8 cellular contexts compared by ENCODE assay signal in the genomic region with DNA sequence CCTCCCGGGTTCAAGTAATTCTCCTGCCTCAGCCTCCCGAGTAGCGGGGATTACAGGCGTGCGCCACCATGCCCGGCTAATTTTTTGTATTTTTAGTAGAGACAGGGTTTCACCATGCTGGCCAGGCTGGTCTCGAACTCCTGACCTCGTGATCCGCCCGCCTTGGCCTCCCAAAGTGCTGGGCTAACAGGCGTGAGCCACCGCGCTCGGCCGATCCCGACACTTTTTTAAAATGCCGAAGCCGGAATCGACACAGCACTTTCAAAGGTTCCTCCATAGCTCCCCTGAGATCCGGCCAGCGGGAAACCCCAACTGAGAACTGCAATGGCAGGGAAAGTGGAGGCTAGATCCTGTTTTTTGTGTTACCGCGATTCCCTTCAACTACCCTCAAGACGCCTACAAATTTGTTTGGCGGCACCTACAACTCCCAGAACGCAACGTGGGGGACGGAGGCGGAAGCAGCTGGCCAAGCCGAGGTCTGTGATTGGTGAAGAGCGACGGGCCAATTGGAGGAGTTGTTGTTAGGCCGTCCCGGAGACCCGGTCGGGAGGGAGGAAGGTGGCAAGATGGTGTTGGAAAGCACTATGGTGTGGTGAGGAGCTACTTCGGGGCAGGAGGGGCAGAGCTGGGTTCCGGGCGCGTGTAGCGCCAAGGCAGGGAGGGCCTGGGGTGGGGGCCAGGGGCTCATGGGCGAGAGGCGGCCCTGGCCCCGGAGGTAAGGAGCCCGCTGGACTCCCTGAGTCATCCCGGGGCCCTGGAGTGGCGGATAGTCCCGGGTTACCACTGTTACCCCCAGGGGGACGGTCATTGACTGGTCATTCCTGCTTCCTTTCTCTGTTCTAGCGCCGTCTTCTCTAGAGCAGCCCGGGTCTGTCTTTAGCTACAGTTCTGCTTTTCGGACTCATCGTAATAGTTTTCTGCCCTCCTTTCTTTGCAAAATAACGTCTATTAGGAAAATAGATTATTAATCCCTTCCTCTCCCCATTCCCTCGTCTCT. TPM values are rescaled to one million over a fixed set of nuclear protein-coding genes. Genes with fewer than 3 reads are reported as not detected.
DNase-seq lines count a peak whose midpoint lies in the region; ATAC-seq and TF ChIP-seq lines count a peak whose summit lies in the region.

Gene PSMD4 (plus strand): TSS at position 518 of the 997 bp plus-strand sequence. CDS start 49 bp downstream, at position 567.

- ATAC-seq in HG02571 (IDR thresholded peaks at IDR 0.05; ENCODE audit: unreplicated experiment) = peak; percentile 92
- peak; percentile 95 for ATAC-seq in SK-N-SH treated with all-trans-retinoic acid at 6 μM for 48 hours

- H3K27ac ChIP-seq in temporal lobe (ENCODE audit: low read depth, low read length) = no peak within 1 kb of the TSS

- peak within 1 kb of the TSS; percentile 90 for H3K4me3 Mint-ChIP-seq in activated naive CD4-positive, alpha-beta T cell treated with anti-CD3 and anti-CD28 coated beads, Interleukin-2, amount 50 U/mL, for 24 hours

- no peaks in the 10 kb centered on the region for H3K9me3 Mint-ChIP-seq in activated naive CD4-positive, alpha-beta T cell treated with anti-CD3 and anti-CD28 coated beads, Interleukin-2, amount 50 U/mL, for 24 hours

- no peaks in the 10 kb centered on the region for H3K27me3 Mint-ChIP-seq in activated naive CD4-positive, alpha-beta T cell treated with anti-CD3 and anti-CD28 coated beads, Interleukin-2, amount 50 U/mL, for 24 hours

- DNase-seq in GM04504 (ENCODE audit: low read depth) (peak; percentile 93), NCI-H1092 (lab: John Stamatoyannopoulos, UW) (peak; percentile 95), glomerular endothelial cell (ENCODE audit: extremely low read depth, low read depth, low spot score) (peak; percentile 88), occipital lobe (lab: John Stamatoyannopoulos, UW) (peak; percentile 92)

- H3K27ac Mint-ChIP-seq in activated naive CD4-positive, alpha-beta T cell treated with anti-CD3 and anti-CD28 coated beads, Interleukin-2, amount 50 U/mL, for 24 hours = peak within 1 kb of the TSS; percentile 95

- H3K36me3 Mint-ChIP-seq in activated naive CD4-positive, alpha-beta T cell treated with anti-CD3 and anti-CD28 coated beads, Interleukin-2, amount 50 U/mL, for 24 hours = no peaks in the 10 kb centered on the region

- peaks cover 29% of the 10 kb centered on the region for H3K4me1 Mint-ChIP-seq in activated naive CD4-positive, alpha-beta T cell treated with anti-CD3 and anti-CD28 coated beads, Interleukin-2, amount 50 U/mL, for 24 hours

TF ChIP-seq in SK-N-SH treated with all-trans-retinoic acid at 6 μM for 48 hours, 23 proteins besides CTCF, POLR2A, EP300 and RAD21:
- TF ChIP-seq ZNF565 (CRISPR knock-in tag; conservative IDR thresholded peaks at IDR 0.05; ENCODE audit: low read depth) (no peak), ARNTL (CRISPR knock-in tag; IDR thresholded peaks at IDR 0.05; ENCODE audit: borderline replicate concordance, low read depth) (no peak), ISL1 (CRISPR knock-in tag; IDR thresholded peaks at IDR 0.05) (no peak), PPARA (CRISPR knock-in tag; IDR thresholded peaks at IDR 0.05; ENCODE audit: borderline replicate concordance) (no peak), BACH2 (CRISPR knock-in tag; IDR thresholded peaks at IDR 0.05; ENCODE audit: borderline replicate concordance) (no peak), ZNF8 (CRISPR knock-in tag; IDR thresholded peaks at IDR 0.05) (no peak), GLIS3 (CRISPR knock-in tag; IDR thresholded peaks at IDR 0.05) (no peak), TOX (CRISPR knock-in tag; IDR thresholded peaks at IDR 0.05; ENCODE audit: borderline replicate concordance) (no peak), TCF4 (CRISPR knock-in tag; IDR thresholded peaks at IDR 0.05; ENCODE audit: borderline replicate concordance) (no peak)
- TF ChIP-seq, protein P1, sequence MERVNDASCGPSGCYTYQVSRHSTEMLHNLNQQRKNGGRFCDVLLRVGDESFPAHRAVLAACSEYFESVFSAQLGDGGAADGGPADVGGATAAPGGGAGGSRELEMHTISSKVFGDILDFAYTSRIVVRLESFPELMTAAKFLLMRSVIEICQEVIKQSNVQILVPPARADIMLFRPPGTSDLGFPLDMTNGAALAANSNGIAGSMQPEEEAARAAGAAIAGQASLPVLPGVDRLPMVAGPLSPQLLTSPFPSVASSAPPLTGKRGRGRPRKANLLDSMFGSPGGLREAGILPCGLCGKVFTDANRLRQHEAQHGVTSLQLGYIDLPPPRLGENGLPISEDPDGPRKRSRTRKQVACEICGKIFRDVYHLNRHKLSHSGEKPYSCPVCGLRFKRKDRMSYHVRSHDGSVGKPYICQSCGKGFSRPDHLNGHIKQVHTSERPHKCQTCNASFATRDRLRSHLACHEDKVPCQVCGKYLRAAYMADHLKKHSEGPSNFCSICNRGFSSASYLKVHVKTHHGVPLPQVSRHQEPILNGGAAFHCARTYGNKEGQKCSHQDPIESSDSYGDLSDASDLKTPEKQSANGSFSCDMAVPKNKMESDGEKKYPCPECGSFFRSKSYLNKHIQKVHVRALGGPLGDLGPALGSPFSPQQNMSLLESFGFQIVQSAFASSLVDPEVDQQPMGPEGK (CRISPR knock-in tag; IDR thresholded peaks at IDR 0.05; ENCODE audit: borderline replicate concordance) = no peak
- TF ChIP-seq, protein P2, sequence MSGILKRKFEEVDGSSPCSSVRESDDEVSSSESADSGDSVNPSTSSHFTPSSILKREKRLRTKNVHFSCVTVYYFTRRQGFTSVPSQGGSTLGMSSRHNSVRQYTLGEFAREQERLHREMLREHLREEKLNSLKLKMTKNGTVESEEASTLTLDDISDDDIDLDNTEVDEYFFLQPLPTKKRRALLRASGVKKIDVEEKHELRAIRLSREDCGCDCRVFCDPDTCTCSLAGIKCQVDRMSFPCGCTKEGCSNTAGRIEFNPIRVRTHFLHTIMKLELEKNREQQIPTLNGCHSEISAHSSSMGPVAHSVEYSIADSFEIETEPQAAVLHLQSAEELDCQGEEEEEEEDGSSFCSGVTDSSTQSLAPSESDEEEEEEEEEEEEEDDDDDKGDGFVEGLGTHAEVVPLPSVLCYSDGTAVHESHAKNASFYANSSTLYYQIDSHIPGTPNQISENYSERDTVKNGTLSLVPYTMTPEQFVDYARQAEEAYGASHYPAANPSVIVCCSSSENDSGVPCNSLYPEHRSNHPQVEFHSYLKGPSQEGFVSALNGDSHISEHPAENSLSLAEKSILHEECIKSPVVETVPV (CRISPR knock-in tag; IDR thresholded peaks at IDR 0.05) = no peak
- TF ChIP-seq, protein P3, sequence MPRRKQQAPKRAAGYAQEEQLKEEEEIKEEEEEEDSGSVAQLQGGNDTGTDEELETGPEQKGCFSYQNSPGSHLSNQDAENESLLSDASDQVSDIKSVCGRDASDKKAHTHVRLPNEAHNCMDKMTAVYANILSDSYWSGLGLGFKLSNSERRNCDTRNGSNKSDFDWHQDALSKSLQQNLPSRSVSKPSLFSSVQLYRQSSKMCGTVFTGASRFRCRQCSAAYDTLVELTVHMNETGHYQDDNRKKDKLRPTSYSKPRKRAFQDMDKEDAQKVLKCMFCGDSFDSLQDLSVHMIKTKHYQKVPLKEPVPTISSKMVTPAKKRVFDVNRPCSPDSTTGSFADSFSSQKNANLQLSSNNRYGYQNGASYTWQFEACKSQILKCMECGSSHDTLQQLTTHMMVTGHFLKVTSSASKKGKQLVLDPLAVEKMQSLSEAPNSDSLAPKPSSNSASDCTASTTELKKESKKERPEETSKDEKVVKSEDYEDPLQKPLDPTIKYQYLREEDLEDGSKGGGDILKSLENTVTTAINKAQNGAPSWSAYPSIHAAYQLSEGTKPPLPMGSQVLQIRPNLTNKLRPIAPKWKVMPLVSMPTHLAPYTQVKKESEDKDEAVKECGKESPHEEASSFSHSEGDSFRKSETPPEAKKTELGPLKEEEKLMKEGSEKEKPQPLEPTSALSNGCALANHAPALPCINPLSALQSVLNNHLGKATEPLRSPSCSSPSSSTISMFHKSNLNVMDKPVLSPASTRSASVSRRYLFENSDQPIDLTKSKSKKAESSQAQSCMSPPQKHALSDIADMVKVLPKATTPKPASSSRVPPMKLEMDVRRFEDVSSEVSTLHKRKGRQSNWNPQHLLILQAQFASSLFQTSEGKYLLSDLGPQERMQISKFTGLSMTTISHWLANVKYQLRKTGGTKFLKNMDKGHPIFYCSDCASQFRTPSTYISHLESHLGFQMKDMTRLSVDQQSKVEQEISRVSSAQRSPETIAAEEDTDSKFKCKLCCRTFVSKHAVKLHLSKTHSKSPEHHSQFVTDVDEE (CRISPR knock-in tag; IDR thresholded peaks at IDR 0.05) = no peak

RNA-seq across cellular contexts. Expression of gene PSMD4, which starts in this region (rescaled TPM):
- total RNA-seq in glomerular endothelial cell (151 and 156 TPM in 2 replicates), occipital lobe (82.0 TPM), temporal lobe (74.5 TPM)
